Comparison of ENCODE assay signal across 1 cellular context in genomic region chr6:148404456-148405022, GRCh38.
TF ChIP-seq lines count a peak whose summit lies in the region.

No MANE protein-coding gene starts in this region.

TF ChIP-seq in H1, 55 proteins besides CTCF, POLR2A, EP300 and RAD21:
- TF ChIP-seq KDM1A (IDR thresholded peaks at IDR 0.05; ENCODE audit: borderline replicate concordance, low read length) (no peak), ASH2L (IDR thresholded peaks at IDR 0.05; ENCODE audit: low read length) (no peak), CEBPB (IDR thresholded peaks at IDR 0.05; ENCODE audit: low read depth, low read length) (no peak), CTBP2 (IDR thresholded peaks at IDR 0.05; ENCODE audit: borderline replicate concordance, insufficient read depth, insufficient read length, low read length) (no peak), EZH2 (IDR thresholded peaks at IDR 0.05; ENCODE audit: low read depth, low read length, severe bottlenecking) (no peak), SRF (IDR thresholded peaks at IDR 0.05; ENCODE audit: low read depth, low read length) (no peak), USF2 (IDR thresholded peaks at IDR 0.05; ENCODE audit: low read length) (no peak), JUN (IDR thresholded peaks at IDR 0.05; ENCODE audit: low read depth, low read length) (no peak), TEAD4 (IDR thresholded peaks at IDR 0.05; ENCODE audit: low read depth, low read length) (no peak), KDM5A (IDR thresholded peaks at IDR 0.05; ENCODE audit: low read length) (no peak), PHF8 (conservative IDR thresholded peaks at IDR 0.05; ENCODE audit: low read depth, low read length) (no peak), EGR1 (IDR thresholded peaks at IDR 0.05; ENCODE audit: borderline replicate concordance, low read depth, low read length) (no peak), SUZ12 (IDR thresholded peaks at IDR 0.05; ENCODE audit: low read length) (no peak), TAF7 (optimal IDR thresholded peaks at IDR 0.05; ENCODE audit: borderline replicate concordance, low read depth, low read length) (no peak), YY1 (IDR thresholded peaks at IDR 0.05; ENCODE audit: low read depth, low read length) (no peak), E2F6 (IDR thresholded peaks at IDR 0.05) (no peak), SAP30 (IDR thresholded peaks at IDR 0.05; ENCODE audit: insufficient read depth, insufficient replicate concordance, low read length) (no peak), BACH1 (IDR thresholded peaks at IDR 0.05; ENCODE audit: low read length) (no peak), ZNF274 (IDR thresholded peaks at IDR 0.05; ENCODE audit: borderline replicate concordance, extremely low read depth, low read length) (no peak)
